In the genomic region with DNA sequence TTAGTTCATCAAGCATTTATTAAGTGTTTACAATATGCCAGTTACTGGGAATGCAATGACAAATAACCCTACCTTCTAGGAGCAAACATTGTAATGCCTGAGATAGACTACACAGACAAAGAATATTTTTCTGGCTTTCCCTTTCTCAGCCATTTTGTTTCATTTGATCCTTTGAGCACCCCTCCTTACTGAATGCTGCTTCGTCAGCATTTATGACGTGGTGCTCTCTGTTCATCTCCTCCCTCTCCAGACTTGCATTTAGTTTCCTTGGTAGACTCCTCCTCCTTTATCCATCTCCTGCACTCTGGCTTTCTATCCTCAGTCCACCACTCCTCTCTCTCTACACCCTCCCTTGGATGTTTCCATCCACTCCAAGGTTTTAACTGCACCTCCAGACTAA, we compare ENCODE assay signal across 14 cellular contexts.
"Had no signal": no experiment of that assay in that cellular context is flagged by ENCODE, and none has a peak within 500 bp of the region (broad histone marks: within the 10 kb centered on the region; RNA-seq: fewer than 3 reads in every experiment).

No MANE protein-coding gene starts in this region.

- H3K36me3 Mint-ChIP-seq: activated naive CD4-positive, alpha-beta T cell treated with anti-CD3 and anti-CD28 coated beads, Interleukin-2, amount 50 U/mL, for 24 hours; memory B cell; naive thymus-derived CD4-positive, alpha-beta T cell had no signal

- DNase-seq: activated CD4-positive, alpha-beta T cell treated with anti-CD3 and anti-CD28 coated beads for 1 hour; activated CD4-positive, alpha-beta T cell treated with anti-CD3 and anti-CD28 coated beads, Interleukin-2, amount 50 U/mL, for 4 hours; activated gamma-delta T cell; adrenal gland; effector CD8-positive, alpha-beta T cell; naive thymus-derived CD4-positive, alpha-beta T cell; occipital lobe; stimulated activated naive CD8-positive, alpha-beta T cell treated with anti-CD3 and anti-CD28 coated beads, Interleukin-15, Interleukin-2, amounts not matched to agents 100 U/mL and 50 U/mL, for 24 hours; T-helper 2 cell; uterus; WERI-Rb-1 had no signal

- H3K4me3 Mint-ChIP-seq: activated naive CD4-positive, alpha-beta T cell treated with anti-CD3 and anti-CD28 coated beads, Interleukin-2, amount 50 U/mL, for 24 hours; dendritic cell treated with granulocyte-macrophage colony-stimulating factor and Interleukin-4, amounts not matched to agents 40 ng/mL and 50 ng/mL, for 4 days; memory B cell; naive thymus-derived CD4-positive, alpha-beta T cell had no signal

- H3K27me3 Mint-ChIP-seq: activated naive CD4-positive, alpha-beta T cell treated with anti-CD3 and anti-CD28 coated beads, Interleukin-2, amount 50 U/mL, for 24 hours had no signal

- H3K27ac Mint-ChIP-seq: activated naive CD4-positive, alpha-beta T cell treated with anti-CD3 and anti-CD28 coated beads, Interleukin-2, amount 50 U/mL, for 24 hours; dendritic cell treated with granulocyte-macrophage colony-stimulating factor and Interleukin-4, amounts not matched to agents 40 ng/mL and 50 ng/mL, for 4 days; memory B cell; naive thymus-derived CD4-positive, alpha-beta T cell had no signal

- H3K9me3 Mint-ChIP-seq: activated naive CD4-positive, alpha-beta T cell treated with anti-CD3 and anti-CD28 coated beads, Interleukin-2, amount 50 U/mL, for 24 hours; dendritic cell treated with granulocyte-macrophage colony-stimulating factor and Interleukin-4, amounts not matched to agents 40 ng/mL and 50 ng/mL, for 4 days; memory B cell; naive thymus-derived CD4-positive, alpha-beta T cell had no signal

- H3K4me1 Mint-ChIP-seq: activated naive CD4-positive, alpha-beta T cell treated with anti-CD3 and anti-CD28 coated beads, Interleukin-2, amount 50 U/mL, for 24 hours; naive thymus-derived CD4-positive, alpha-beta T cell had no signal
